ENCODE assay signal across 1 cellular context in genomic region chr7:34939175-34939574, GRCh38.
TF ChIP-seq lines count a peak whose summit lies in the region.

No MANE protein-coding gene starts in this region.

TF ChIP-seq in GM23338, 12 proteins besides CTCF, POLR2A, EP300 and RAD21 (continued from another document):
- TF ChIP-seq REST (IDR thresholded peaks at IDR 0.05; ENCODE audit: unreplicated experiment), result no peak
- TF ChIP-seq CREB1 (CRISPR knock-in tag; IDR thresholded peaks at IDR 0.05; ENCODE audit: low read depth), result no peak
TF ChIP-seq in GM23338: peak in this region for 1.
